In genomic region chr7:138948403-138948802, GRCh38 we compare ENCODE assay signal across 31 cellular contexts. TPM values are rescaled to one million over a fixed set of nuclear protein-coding genes. Genes with fewer than 3 reads are reported as not detected.
A peak's percentile ranks its signal among the peaks of the same experiment; 100 is the strongest.
DNase-seq lines count a peak whose midpoint lies in the region; ATAC-seq, FAIRE-seq and TF ChIP-seq lines count a peak whose summit lies in the region.
"Had no signal": no experiment of that assay in that cellular context is flagged by ENCODE, and none has a peak within 500 bp of the region (broad histone marks: within the 10 kb centered on the region; RNA-seq: fewer than 3 reads in every experiment).

No MANE protein-coding gene starts in this region.

- POLR2A ChIA-PET in GM12878 (lab: Charles Lee) = no interaction called here

- peak; percentile 85 for ATAC-seq in stimulated activated naive CD8-positive, alpha-beta T cell treated with anti-CD3 and anti-CD28 coated beads, Interleukin-15, amount 100 ng/mL, for 72 hours
- ATAC-seq in stimulated activated naive CD8-positive, alpha-beta T cell treated with anti-CD3 and anti-CD28 coated beads, Interleukin-15, Interleukin-2, amounts not matched to agents 100 U/mL and 50 U/mL, for 24 hours = no peak
- ATAC-seq in GM12878 (peak; percentile 91), HG02763 (IDR thresholded peaks at IDR 0.05; ENCODE audit: unreplicated experiment) (no peak)
- ATAC-seq: A549; activated T-cell treated with anti-CD3 and anti-CD28 coated beads, Interleukin-2, amount 50 U/mL, for 4 hours; psoas muscle had no signal

- in situ Hi-C loops in GM12878 (cut with MboI) = no loop called here

- intact Hi-C loops in GM12878 (cut with micrococcal nuclease; ENCODE audit: unreplicated experiment) = no loop called here

- SMC1A ChIA-PET in GM12878 (lab: Charles Lee; ENCODE audit: uncharacterized antibody, unreplicated experiment) = interaction anchor here (0.6 kb wide), 1 partner anchor 19 kb away, joined by 3 read pairs; no protein-coding TSS in a partner anchor

- H4K20me1 ChIP-seq in GM12878 (ENCODE audit: control insufficient read depth, insufficient read depth) = no peaks in the 10 kb centered on the region

- no peak for TF ChIP-seq EP300 in GM12878 (IDR thresholded peaks at IDR 0.05; ENCODE audit: borderline replicate concordance in 1 of 2, control insufficient read depth in 1 of 2, low read depth in 2 of 2, low read length in 2 of 2)

- H3K9me3 Mint-ChIP-seq in stimulated activated naive CD8-positive, alpha-beta T cell treated with anti-CD3 and anti-CD28 coated beads, Interleukin-15, amount 100 ng/mL, for 72 hours = no peaks in the 10 kb centered on the region
- H3K9me3 Mint-ChIP-seq: activated naive CD4-positive, alpha-beta T cell treated with anti-CD3 and anti-CD28 coated beads, Interleukin-2, amount 10 ng/mL, durations not matched to agents 7 days and 5 days; activated T-cell treated with anti-CD3 and anti-CD28 coated beads, Interleukin-2, amount 50 U/mL, for 4 hours; CD8-positive, alpha-beta memory T cell; central memory CD8-positive, alpha-beta T cell had no signal

- H3K36me3 ChIP-seq in GM12878 (ENCODE audit: control insufficient read depth in 2 of 2, insufficient read depth in 2 of 2, low read length in 1 of 2) = no peaks in the 10 kb centered on the region
- H3K36me3 ChIP-seq: neutrophil, Peyer's patch, SJCRH30, upper lobe of left lung had no signal

- TF ChIP-seq POLR2A in GM12878 (IDR thresholded peaks at IDR 0.05; ENCODE audit: low read depth, low read length) = no peak

- no peaks in the 10 kb centered on the region for H3K79me2 ChIP-seq in GM12878 (ENCODE audit: control insufficient read depth, insufficient read depth, low read length)

- H3K4me3 Mint-ChIP-seq in stimulated activated naive CD8-positive, alpha-beta T cell treated with anti-CD3 and anti-CD28 coated beads, Interleukin-15, amount 100 ng/mL, for 72 hours = no peak overlapping the region
- H3K4me3 Mint-ChIP-seq: activated naive CD4-positive, alpha-beta T cell treated with anti-CD3 and anti-CD28 coated beads, Interleukin-2, amount 10 ng/mL, durations not matched to agents 7 days and 5 days; activated T-cell treated with anti-CD3 and anti-CD28 coated beads, Interleukin-2, amount 50 U/mL, for 4 hours; CD8-positive, alpha-beta memory T cell; central memory CD8-positive, alpha-beta T cell had no signal

- no peaks in the 10 kb centered on the region for H3K4me1 ChIP-seq in GM12878 (ENCODE audit: control insufficient read depth, insufficient read depth, low read length)
- H3K4me1 ChIP-seq: Peyer's patch, psoas muscle, SJCRH30, upper lobe of left lung had no signal

- H2AFZ ChIP-seq in GM12878 (ENCODE audit: control insufficient read depth, low read depth, low read length) = no peak overlapping the region

- H3K27ac Mint-ChIP-seq in stimulated activated naive CD8-positive, alpha-beta T cell treated with anti-CD3 and anti-CD28 coated beads, Interleukin-15, amount 100 ng/mL, for 72 hours = no peak overlapping the region
- H3K27ac Mint-ChIP-seq: activated naive CD4-positive, alpha-beta T cell treated with anti-CD3 and anti-CD28 coated beads, Interleukin-2, amount 10 ng/mL, durations not matched to agents 7 days and 5 days; CD8-positive, alpha-beta memory T cell had no signal

- peaks cover 2% of the 10 kb centered on the region in 2 experiments; a peak in 1 of 4 replicates for H3K27me3 ChIP-seq in GM12878 (replicated peaks in 1 of 2; ENCODE audit: control insufficient read depth in 2 of 2, insufficient read depth in 2 of 2, low read length in 1 of 2)
- H3K27me3 ChIP-seq: neutrophil, Peyer's patch, SJCRH30, upper lobe of left lung had no signal

- DNase-seq in stimulated activated naive CD8-positive, alpha-beta T cell treated with anti-CD3 and anti-CD28 coated beads, Interleukin-15, amount 100 ng/mL, for 72 hours = no peak
- DNase-seq in stimulated activated naive CD8-positive, alpha-beta T cell treated with anti-CD3 and anti-CD28 coated beads, Interleukin-15, Interleukin-2, amounts not matched to agents 100 U/mL and 50 U/mL, for 24 hours = no peak
- DNase-seq in LoVo (ENCODE audit: low spot score) (peak; percentile 52), GM12878 (ENCODE audit: low read depth, low spot score) (peak; percentile 3), NCI-H510A (lab: John Stamatoyannopoulos, UW) (no peak), COLO668 (lab: John Stamatoyannopoulos, UW; ENCODE audit: unreplicated experiment) (no peak)
- DNase-seq in stimulated activated CD4-positive, alpha-beta T cell treated with anti-CD3 and anti-CD28 coated beads, Interleukin-4, amount 100 ng/mL, for 24 hours = no peak
- DNase-seq: activated CD4-positive, CD25-positive, alpha-beta regulatory T cell treated with anti-CD3 and anti-CD28 coated beads, Interleukin-2, amount 50 U/mL, for 72 hours; activated naive CD4-positive, alpha-beta T cell treated with anti-CD3 and anti-CD28 coated beads, Interleukin-2, amount 10 ng/mL, durations not matched to agents 7 days and 5 days; activated T-cell treated with anti-CD3 and anti-CD28 coated beads, Interleukin-2, amount 50 U/mL, for 4 hours; CD8-positive, alpha-beta memory T cell; dermis blood vessel endothelial cell; DMS53; KBM-7; kidney glomerular epithelial cell; NCI-H2171; NCI-H524; Peyer's patch; psoas muscle; stimulated activated CD8-positive, alpha-beta memory T cell treated with anti-CD3 and anti-CD28 coated beads, Interleukin-4, amount 100 ng/mL, for 48 hours; upper lobe of left lung had no signal

- no peaks in the 10 kb centered on the region for H3K9me3 ChIP-seq in GM12878 (replicated peaks; ENCODE audit: control insufficient read depth, insufficient read depth, low read length)
- H3K9me3 ChIP-seq: A549, neutrophil, Peyer's patch, psoas muscle, SJCRH30, upper lobe of left lung had no signal

- no peak for FAIRE-seq in GM12878 (lab: Jason Lieb, UNC)
- FAIRE-seq: A549, astrocyte, endometrium, G401.6, H54, TTC549 had no signal

- TF ChIP-seq CTCF in GM12878 (IDR thresholded peaks at IDR 0.05 in 2 of 3, conservative IDR thresholded peaks at IDR 0.05 in 1 of 3; ENCODE audit: control insufficient read depth in 2 of 3, extremely low read depth in 1 of 3, insufficient read depth in 1 of 3, low read depth in 3 of 3, low read length in 3 of 3) = no peak

- RAD21 ChIA-PET in GM12878 (lab: Charles Lee; ENCODE audit: unreplicated experiment) = no interaction called here

- BruUV-seq in GM12878 (replicated peaks; lab: Mats Ljungman, UMichigan) = no TSS peak

- H3K9ac ChIP-seq in GM12878 (ENCODE audit: control insufficient read depth, insufficient read depth, low read length) = no peak overlapping the region

- TF ChIP-seq RAD21 in GM12878 (IDR thresholded peaks at IDR 0.05; ENCODE audit: insufficient read depth, low read depth, low read length) = no peak

- WGBS in GM12878 (ENCODE audit: insufficient coverage, insufficient replicate concordance, low lambda C conversion rate, missing lambda C conversion rate) = 33% methylated on average over 4 of the region's 6 CpGs

- H3K27ac ChIP-seq in GM12878 (ENCODE audit: control insufficient read depth, insufficient read depth) = no peak overlapping the region
- H3K27ac ChIP-seq: A549, neutrophil, Peyer's patch, psoas muscle, SJCRH30, upper lobe of left lung had no signal

- peaks cover 4% of the 10 kb centered on the region for H3K4me1 Mint-ChIP-seq in stimulated activated naive CD8-positive, alpha-beta T cell treated with anti-CD3 and anti-CD28 coated beads, Interleukin-15, amount 100 ng/mL, for 72 hours
- H3K4me1 Mint-ChIP-seq: activated naive CD4-positive, alpha-beta T cell treated with anti-CD3 and anti-CD28 coated beads, Interleukin-2, amount 10 ng/mL, durations not matched to agents 7 days and 5 days; CD8-positive, alpha-beta memory T cell; central memory CD8-positive, alpha-beta T cell had no signal

- CTCF ChIA-PET in GM12878 (lab: Yijun Ruan, JAX) = no interaction called here

- no peaks in the 10 kb centered on the region for H3K27me3 Mint-ChIP-seq in stimulated activated naive CD8-positive, alpha-beta T cell treated with anti-CD3 and anti-CD28 coated beads, Interleukin-15, amount 100 ng/mL, for 72 hours

- no peak overlapping the region for H3K4me3 ChIP-seq in GM12878
- H3K4me3 ChIP-seq: A549, Peyer's patch, psoas muscle, SJCRH30, upper lobe of left lung had no signal

- H3K4me2 ChIP-seq in GM12878 (ENCODE audit: control insufficient read depth, insufficient read depth) = no peak overlapping the region
- H3K4me2 ChIP-seq: A549 had no signal

TF ChIP-seq in GM12878, 131 proteins besides CTCF, POLR2A, EP300 and RAD21:
- TF ChIP-seq ATF7 (IDR thresholded peaks at IDR 0.05; ENCODE audit: low read depth) (no peak), NR2F1 (conservative IDR thresholded peaks at IDR 0.05) (0 out of 2 replicates have a peak, but pooled peaks have one; percentile 34), RUNX3 (IDR thresholded peaks at IDR 0.05; ENCODE audit: low read length) (peak; percentile 54; the same call in 1 of the 2 replicates)

RNA-seq across cellular contexts. Expression of gene KIAA1549, which starts 32.8 kb away (rescaled TPM):
- total RNA-seq in GM12878 (2013; cell fraction: nucleolus; rRNA removed) = 0.81 and 0.84 TPM in 2 replicates
- total RNA-seq in GM12878 (2014; rRNA removed) (0.16 and 0.23 TPM in 2 replicates), GM12878 (2014; rRNA removed; fragmentation: Illumina TruSeq; extraction: Trizol) (0.22 and 0.28 TPM in 2 replicates), GM12878 (2021) (0.74 and 0.82 TPM in 2 replicates)
- 0.12 TPM for polyA plus RNA-seq in GM12878 (2011; ENCODE audit: low read depth)
- polyA plus RNA-seq in GM12878 (2011; rRNA removed) (0.20 and 0.30 TPM in 2 replicates), GM12878 (2014; fragmentation: Illumina TruSeq; extraction: Trizol) (0.32 TPM in 2 replicates), GM12878 (2014; fragmentation: Nextera tagmentation; extraction: Ambion mirVana) (under 1 TPM; 0.02 to 0.05 TPM), GM12878 (2014; rRNA removed) (0.19 and 0.27 TPM in 2 replicates), GM12878 (2016; fragmentation: Nextera tagmentation; extraction: Ambion mirVana) (under 1 TPM; 0.03 to 0.05 TPM)
- 0.27 and 0.42 TPM in 2 replicates for polyA plus RNA-seq in GM12878 (2011; cell fraction: cytosol; rRNA removed)
- 0.66 and 0.94 TPM in 2 replicates for polyA plus RNA-seq in GM12878 (2011; cell fraction: nucleus; rRNA removed)
- polyA plus RNA-seq in GM12878 (2012) = 0.19 and 0.27 TPM in 2 replicates
- polyA minus RNA-seq in GM12878 (2011; rRNA and poly(A)+ RNA removed) = 0.51 and 0.93 TPM in 2 replicates
- polyA minus RNA-seq in GM12878 (2011; cell fraction: cytosol; rRNA and poly(A)+ RNA removed) = 0.27 and 0.52 TPM in 2 replicates
- polyA minus RNA-seq in GM12878 (2011; cell fraction: nucleus; rRNA and poly(A)+ RNA removed) = 0.85 and 2.0 TPM in 2 replicates
- polyA plus RNA-seq: CD8-positive, alpha-beta memory T cell had no signal

Comparison
In these comparisons a context has a peak if more than half of its experiments do, and no peak if none do; other contexts are left out.
1. ATAC-seq: peak in stimulated activated naive CD8-positive, alpha-beta T cell treated with anti-CD3 and anti-CD28 coated beads, Interleukin-15, amount 100 ng/mL, for 72 hours (single experiment) and GM12878 (single experiment); none in stimulated activated naive CD8-positive, alpha-beta T cell treated with anti-CD3 and anti-CD28 coated beads, Interleukin-15, Interleukin-2, amounts not matched to agents 100 U/mL and 50 U/mL, for 24 hours (single experiment) and HG02763 (single experiment).
2. DNase-seq: peak in LoVo (single experiment) and GM12878 (single experiment); none in stimulated activated naive CD8-positive, alpha-beta T cell treated with anti-CD3 and anti-CD28 coated beads, Interleukin-15, amount 100 ng/mL, for 72 hours (0 of 2), stimulated activated naive CD8-positive, alpha-beta T cell treated with anti-CD3 and anti-CD28 coated beads, Interleukin-15, Interleukin-2, amounts not matched to agents 100 U/mL and 50 U/mL, for 24 hours (single experiment), NCI-H510A (single experiment), stimulated activated CD4-positive, alpha-beta T cell treated with anti-CD3 and anti-CD28 coated beads, Interleukin-4, amount 100 ng/mL, for 24 hours (single experiment) and COLO668 (single experiment).